ENCODE assay signal across 2 cellular contexts in genomic region chr14:33933386-33933934, GRCh38.
TF ChIP-seq lines count a peak whose summit lies in the region.

No MANE protein-coding gene starts in this region.

TF ChIP-seq in SK-N-SH treated with all-trans-retinoic acid at 6 μM for 48 hours, 23 proteins besides CTCF, POLR2A, EP300 and RAD21 (continued from another document):
- no peak for TF ChIP-seq CSRNP3 (CRISPR knock-in tag; IDR thresholded peaks at IDR 0.05)
- 0 out of 2 replicates have a peak, but pooled peaks have one; percentile 28 for TF ChIP-seq CSDC2 (CRISPR knock-in tag; IDR thresholded peaks at IDR 0.05)

TF ChIP-seq in SK-N-SH, 30 proteins besides CTCF, POLR2A, EP300 and RAD21 (continued from another document):
- TF ChIP-seq REST (IDR thresholded peaks at IDR 0.05; ENCODE audit: low read depth, low read length) (no peak), SMC3 (IDR thresholded peaks at IDR 0.05; ENCODE audit: low read depth, low read length) (no peak), TAF1 (IDR thresholded peaks at IDR 0.05; ENCODE audit: borderline replicate concordance, low read depth, low read length) (no peak), CHD2 (IDR thresholded peaks at IDR 0.05; ENCODE audit: low read length, partially characterized antibody) (no peak), USF1 (IDR thresholded peaks at IDR 0.05; ENCODE audit: borderline replicate concordance, low read depth) (no peak), MXI1 (IDR thresholded peaks at IDR 0.05; ENCODE audit: low read depth, low read length) (no peak), GATA2 (CRISPR knock-in tag; IDR thresholded peaks at IDR 0.05) (no peak), SIN3A (IDR thresholded peaks at IDR 0.05; ENCODE audit: borderline replicate concordance, low read depth, low read length) (no peak), RCOR1 (IDR thresholded peaks at IDR 0.05; ENCODE audit: low read length) (no peak), USF2 (IDR thresholded peaks at IDR 0.05; ENCODE audit: borderline replicate concordance, low read depth, low read length) (no peak), RFX5 (IDR thresholded peaks at IDR 0.05; ENCODE audit: low read length) (no peak), YY1 (IDR thresholded peaks at IDR 0.05; ENCODE audit: low read depth) (no peak), MEF2A (IDR thresholded peaks at IDR 0.05; ENCODE audit: borderline replicate concordance, low read depth) (no peak), IRF3 (IDR thresholded peaks at IDR 0.05; ENCODE audit: low read depth, low read length) (no peak), FOXM1 (IDR thresholded peaks at IDR 0.05; ENCODE audit: low read depth) (no peak), TCF12 (IDR thresholded peaks at IDR 0.05) (no peak), EZH2phosphoT487 (IDR thresholded peaks at IDR 0.05; ENCODE audit: borderline replicate concordance, low read depth) (no peak)
